1 cellular context compared by ENCODE assay signal in the genomic region with DNA sequence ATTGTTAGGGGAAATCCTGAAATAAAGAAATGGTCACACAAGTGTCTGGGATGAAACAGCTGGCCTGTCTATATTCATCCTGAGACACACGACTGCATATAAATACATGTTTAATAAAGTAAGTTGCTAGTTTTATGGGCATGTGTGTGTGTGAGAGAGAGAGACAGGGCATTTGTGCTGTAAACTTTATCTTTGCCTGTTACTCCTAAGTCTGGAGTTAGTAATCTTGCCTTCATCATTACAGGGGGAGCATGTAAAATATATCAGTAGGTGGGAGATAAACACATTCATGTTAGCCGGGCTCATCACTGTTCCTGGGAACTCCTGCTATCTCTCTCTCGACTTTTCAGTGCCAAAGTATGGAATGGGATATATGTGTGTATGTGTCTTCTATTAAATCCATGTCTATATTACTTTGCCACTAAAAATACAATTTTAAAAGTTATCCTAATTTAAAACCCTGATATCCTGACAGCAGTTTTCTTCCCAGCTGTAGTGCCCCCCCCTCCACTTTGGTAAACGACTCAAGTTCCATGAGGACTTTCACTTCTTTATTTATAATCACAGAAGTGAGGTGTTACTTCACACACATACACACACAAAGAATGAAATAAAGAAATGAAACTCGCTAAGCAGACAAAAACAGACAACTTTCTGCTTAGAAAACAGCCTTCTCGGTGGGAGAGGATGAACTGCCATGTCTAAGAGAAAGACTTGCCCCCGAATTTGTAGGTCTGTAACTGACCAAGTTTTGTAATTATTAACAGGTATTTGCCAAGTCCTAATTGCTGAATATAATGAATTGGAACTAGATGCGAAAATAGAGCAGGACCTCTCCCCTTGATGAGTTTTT.
TF ChIP-seq lines count a peak whose summit lies in the region.

No MANE protein-coding gene starts in this region.

TF ChIP-seq in H1, 55 proteins besides CTCF, POLR2A, EP300 and RAD21 (continued from another document):
- TF ChIP-seq HDAC6 (IDR thresholded peaks at IDR 0.05; ENCODE audit: low read depth, low read length) (no peak), POU5F1 (IDR thresholded peaks at IDR 0.05; ENCODE audit: low read depth, low read length) (no peak), ASH2L (IDR thresholded peaks at IDR 0.05; ENCODE audit: low read length) (no peak), SP2 (IDR thresholded peaks at IDR 0.05; ENCODE audit: low read length) (no peak), CHD2 (IDR thresholded peaks at IDR 0.05; ENCODE audit: low read length) (no peak), SRF (IDR thresholded peaks at IDR 0.05; ENCODE audit: low read depth, low read length) (no peak), SP1 (IDR thresholded peaks at IDR 0.05; ENCODE audit: low read depth, low read length) (no peak), RXRA (IDR thresholded peaks at IDR 0.05; ENCODE audit: insufficient read depth, low read depth, low read length) (no peak), GABPA (IDR thresholded peaks at IDR 0.05; ENCODE audit: borderline replicate concordance, insufficient read depth, low read length) (no peak), RFX5 (IDR thresholded peaks at IDR 0.05; ENCODE audit: borderline replicate concordance, low read depth, low read length) (no peak), CEBPB (IDR thresholded peaks at IDR 0.05; ENCODE audit: low read depth, low read length) (no peak), EZH2 (IDR thresholded peaks at IDR 0.05; ENCODE audit: low read depth, low read length, severe bottlenecking) (no peak)
TF ChIP-seq in H1: peak in this region for 0.
